12 cellular contexts compared by ENCODE assay signal in genomic region chr15:32802296-32802936, GRCh38.
DNase-seq lines count a peak whose midpoint lies in the region; FAIRE-seq and TF ChIP-seq lines count a peak whose summit lies in the region.
"Had no signal": no experiment of that assay in that cellular context is flagged by ENCODE, and none has a peak within 500 bp of the region (broad histone marks: within the 10 kb centered on the region; RNA-seq: fewer than 3 reads in every experiment).

No MANE protein-coding gene starts in this region.

- 0 out of 2 replicates have a peak overlapping the region, but pooled peaks have one; percentile 21 for H3K27ac ChIP-seq in SJSA1
- H3K27ac ChIP-seq in testis = no peak overlapping the region
- H3K27ac ChIP-seq: neutrophil had no signal

- intact Hi-C loops in testis (cut with DNase I; ENCODE audit: low total_unique reads) = no loop called here

- H3K9me3 ChIP-seq in SJSA1 (replicated peaks) (peaks cover 9% of the 10 kb centered on the region), testis (no peaks in the 10 kb centered on the region)
- H3K9me3 ChIP-seq: neutrophil had no signal

- no peak for FAIRE-seq in urothelium cell line (lab: Jason Lieb, UNC)
- FAIRE-seq: colon had no signal

- 59 to 71% methylated on average over 9 of the region's 9 CpGs for WGBS in testis, 2 donors

- DNase-seq in stimulated activated CD4-positive, alpha-beta T cell treated with anti-CD3 and anti-CD28 coated beads, Interleukin-15, amount 100 ng/mL, for 24 hours = peak; percentile 10
- DNase-seq in stimulated activated CD4-positive, alpha-beta T cell treated with anti-CD3 and anti-CD28 coated beads, Interleukin-4, amount 100 ng/mL, for 4 hours = no peak
- DNase-seq in SJSA1 (ENCODE audit: low read depth in 1 of 2, low spot score in 2 of 2) = peak; percentile 66 to 91
- DNase-seq in fibroblast of the conjunctiva (ENCODE audit: low read depth) = peak; percentile 26
- peak; percentile 60 for DNase-seq in urothelium cell line (ENCODE audit: low spot score)
- no peak for DNase-seq in activated effector memory CD4-positive, alpha-beta T cell treated with anti-CD3 and anti-CD28 coated beads, Interleukin-2, amount 50 U/mL, for 16 hours
- no peak for DNase-seq in T-helper 9 cell
- DNase-seq in testis = no peak
- DNase-seq: CD4-positive, CD25-positive, alpha-beta regulatory T cell; NCI-H187 had no signal

- no peak for TF ChIP-seq CTCF in testis (IDR thresholded peaks at IDR 0.05)

- H3K4me3 ChIP-seq in SJSA1 = no peak overlapping the region
- no peak overlapping the region for H3K4me3 ChIP-seq in testis

- H3K4me1 ChIP-seq in SJSA1 (replicated peaks) = peaks cover 18% of the 10 kb centered on the region
- H3K4me1 ChIP-seq in testis = peaks cover 8% of the 10 kb centered on the region

- H3K36me3 ChIP-seq in SJSA1 (peaks cover 8% of the 10 kb centered on the region; the same call in 1 of the 2 replicates), testis (ENCODE audit: low read depth, missing control alignments) (no peaks in the 10 kb centered on the region)
- H3K36me3 ChIP-seq: neutrophil had no signal

- no peaks in the 10 kb centered on the region for H3K27me3 ChIP-seq in SJSA1 (replicated peaks)
- no peaks in the 10 kb centered on the region for H3K27me3 ChIP-seq in testis

- TF ChIP-seq POLR2A in testis (IDR thresholded peaks at IDR 0.05) = no peak

Comparison
In these comparisons a context has a peak if more than half of its experiments do, and no peak if none do; other contexts are left out.
1. DNase-seq: peak in stimulated activated CD4-positive, alpha-beta T cell treated with anti-CD3 and anti-CD28 coated beads, Interleukin-15, amount 100 ng/mL, for 24 hours (single experiment), SJSA1 (2 of 2), fibroblast of the conjunctiva (single experiment) and urothelium cell line (single experiment); none in stimulated activated CD4-positive, alpha-beta T cell treated with anti-CD3 and anti-CD28 coated beads, Interleukin-4, amount 100 ng/mL, for 4 hours (0 of 2), activated effector memory CD4-positive, alpha-beta T cell treated with anti-CD3 and anti-CD28 coated beads, Interleukin-2, amount 50 U/mL, for 16 hours (single experiment), T-helper 9 cell (single experiment) and testis (single experiment).